In genomic region chr15:29039466-29040366, GRCh38 we compare ENCODE assay signal across 11 cellular contexts.
DNase-seq lines count a peak whose midpoint lies in the region; ATAC-seq and TF ChIP-seq lines count a peak whose summit lies in the region.
"Had no signal": no experiment of that assay in that cellular context is flagged by ENCODE, and none has a peak within 500 bp of the region (broad histone marks: within the 10 kb centered on the region; RNA-seq: fewer than 3 reads in every experiment).

No MANE protein-coding gene starts in this region.

- H3K9me3 Mint-ChIP-seq in activated CD4-positive, alpha-beta T cell treated with anti-CD3 and anti-CD28 coated beads for 36 hours (ENCODE audit: low read depth), result no peaks in the 10 kb centered on the region
- no peaks in the 10 kb centered on the region for H3K9me3 Mint-ChIP-seq in T-helper 2 cell treated with Interferon-gamma antibody and Interleukin-4, amounts not matched to agents 5 μg/mL and 100 μg/mL, for 36 hours
- H3K9me3 Mint-ChIP-seq in central memory CD8-positive, alpha-beta T cell, result no peaks in the 10 kb centered on the region
- H3K9me3 Mint-ChIP-seq in neural crest cell, result no peaks in the 10 kb centered on the region
- H3K9me3 Mint-ChIP-seq: CD4-positive, CD25-positive, alpha-beta regulatory T cell had no signal

- peak; percentile 88 for ATAC-seq in activated CD4-positive, alpha-beta T cell treated with anti-CD3 and anti-CD28 coated beads for 36 hours
- no peak for ATAC-seq in central memory CD8-positive, alpha-beta T cell (replicated peaks; ENCODE audit: extremely low read depth, poor library complexity, severe bottlenecking)
- ATAC-seq: left lung had no signal

- no peaks in the 10 kb centered on the region for H3K27me3 Mint-ChIP-seq in activated CD4-positive, alpha-beta T cell treated with anti-CD3 and anti-CD28 coated beads for 36 hours
- H3K27me3 Mint-ChIP-seq in T-helper 2 cell treated with Interferon-gamma antibody and Interleukin-4, amounts not matched to agents 5 μg/mL and 100 μg/mL, for 36 hours (ENCODE audit: low read depth), result no peaks in the 10 kb centered on the region
- no peaks in the 10 kb centered on the region for H3K27me3 Mint-ChIP-seq in central memory CD8-positive, alpha-beta T cell
- H3K27me3 Mint-ChIP-seq in neural crest cell (ENCODE audit: low read depth), result no peaks in the 10 kb centered on the region

- CTCF ChIA-PET in activated CD4-positive, alpha-beta T cell treated with anti-CD3 and anti-CD28 coated beads for 36 hours (lab: Charles Lee), result interaction anchor here (0.6 to 1.6 kb wide), 9 partner anchors 10 to 145 kb away, joined by 3 to 9 read pairs (median 4); no protein-coding TSS in a partner anchor

- DNase-seq in activated CD4-positive, alpha-beta T cell treated with anti-CD3 and anti-CD28 coated beads for 36 hours, result peak; percentile 54
- DNase-seq in activated CD4-positive, alpha-beta T cell treated with anti-CD3 and anti-CD28 coated beads, Interleukin-2, amount 50 U/mL, for 1 hour, result no peak
- DNase-seq in T-helper 2 cell treated with Interferon-gamma antibody and Interleukin-4, amounts not matched to agents 5 μg/mL and 100 μg/mL, for 36 hours (ENCODE audit: low spot score), result peak; percentile 15
- DNase-seq in central memory CD8-positive, alpha-beta T cell (ENCODE audit: low spot score in 2 of 2), result no peak
- DNase-seq in neural crest cell (ENCODE audit: low read depth, low spot score), result no peak
- DNase-seq in DMS79 (lab: John Stamatoyannopoulos, UW), result no peak
- no peak for DNase-seq in activated gamma-delta T cell (lab: John Stamatoyannopoulos, UW)
- no peak for DNase-seq in posterior vena cava (ENCODE audit: low spot score)
- DNase-seq: left lung, NCI-H2171 had no signal

- intact Hi-C loops in activated CD4-positive, alpha-beta T cell treated with anti-CD3 and anti-CD28 coated beads for 36 hours (cut with DNase I, micrococcal nuclease), result loop anchor here in 1 of 2 experiments (2.0 to 10.0 kb wide), 2 partner anchors 19 to 785 kb away; partner anchors contain the start of gene TJP1
- intact Hi-C loops in posterior vena cava (cut with DNase I), result no loop called here

- H3K27ac Mint-ChIP-seq in activated CD4-positive, alpha-beta T cell treated with anti-CD3 and anti-CD28 coated beads for 36 hours, result no peak overlapping the region
- H3K27ac Mint-ChIP-seq in T-helper 2 cell treated with Interferon-gamma antibody and Interleukin-4, amounts not matched to agents 5 μg/mL and 100 μg/mL, for 36 hours, result no peak overlapping the region
- H3K27ac Mint-ChIP-seq in central memory CD8-positive, alpha-beta T cell (ENCODE audit: low read depth), result peak overlapping the region; percentile 62
- peak overlapping the region; percentile 58 for H3K27ac Mint-ChIP-seq in neural crest cell (ENCODE audit: unreplicated experiment)

- peaks cover 63% of the 10 kb centered on the region for H3K4me1 Mint-ChIP-seq in activated CD4-positive, alpha-beta T cell treated with anti-CD3 and anti-CD28 coated beads for 36 hours
- H3K4me1 Mint-ChIP-seq in T-helper 2 cell treated with Interferon-gamma antibody and Interleukin-4, amounts not matched to agents 5 μg/mL and 100 μg/mL, for 36 hours (ENCODE audit: low read depth), result peaks cover 8% of the 10 kb centered on the region
- peaks cover 54% of the 10 kb centered on the region for H3K4me1 Mint-ChIP-seq in central memory CD8-positive, alpha-beta T cell
- H3K4me1 Mint-ChIP-seq in neural crest cell, result peaks cover 62% of the 10 kb centered on the region

- no peak for TF ChIP-seq CTCF in neural crest cell (conservative IDR thresholded peaks at IDR 0.05)

- H3K36me3 Mint-ChIP-seq in activated CD4-positive, alpha-beta T cell treated with anti-CD3 and anti-CD28 coated beads for 36 hours (ENCODE audit: low read depth), result no peaks in the 10 kb centered on the region
- no peaks in the 10 kb centered on the region for H3K36me3 Mint-ChIP-seq in T-helper 2 cell treated with Interferon-gamma antibody and Interleukin-4, amounts not matched to agents 5 μg/mL and 100 μg/mL, for 36 hours (ENCODE audit: low read depth)
- H3K36me3 Mint-ChIP-seq in central memory CD8-positive, alpha-beta T cell (ENCODE audit: insufficient read depth), result no peaks in the 10 kb centered on the region
- H3K36me3 Mint-ChIP-seq in neural crest cell (ENCODE audit: low read depth), result no peaks in the 10 kb centered on the region
- H3K36me3 Mint-ChIP-seq: CD4-positive, CD25-positive, alpha-beta regulatory T cell had no signal

- peak overlapping the region; percentile 5 for H3K4me3 Mint-ChIP-seq in activated CD4-positive, alpha-beta T cell treated with anti-CD3 and anti-CD28 coated beads for 36 hours
- no peak overlapping the region for H3K4me3 Mint-ChIP-seq in T-helper 2 cell treated with Interferon-gamma antibody and Interleukin-4, amounts not matched to agents 5 μg/mL and 100 μg/mL, for 36 hours
- H3K4me3 Mint-ChIP-seq in central memory CD8-positive, alpha-beta T cell, result peak overlapping the region; percentile 7
- no peak overlapping the region for H3K4me3 Mint-ChIP-seq in neural crest cell

- POLR2A ChIA-PET in activated CD4-positive, alpha-beta T cell treated with anti-CD3 and anti-CD28 coated beads for 36 hours (lab: Charles Lee), result interaction anchor here (0.7 kb wide), 1 partner anchor 11 kb away, joined by 3 read pairs; no protein-coding TSS in a partner anchor

Comparison
In these comparisons a context has a peak if more than half of its experiments do, and no peak if none do; other contexts are left out.
1. DNase-seq: peak in activated CD4-positive, alpha-beta T cell treated with anti-CD3 and anti-CD28 coated beads for 36 hours (single experiment) and T-helper 2 cell treated with Interferon-gamma antibody and Interleukin-4, amounts not matched to agents 5 μg/mL and 100 μg/mL, for 36 hours (single experiment); none in activated CD4-positive, alpha-beta T cell treated with anti-CD3 and anti-CD28 coated beads, Interleukin-2, amount 50 U/mL, for 1 hour (single experiment), central memory CD8-positive, alpha-beta T cell (0 of 2), neural crest cell (single experiment), DMS79 (single experiment), activated gamma-delta T cell (single experiment) and posterior vena cava (single experiment).
2. H3K27ac Mint-ChIP-seq: peak in central memory CD8-positive, alpha-beta T cell (single experiment) and neural crest cell (single experiment); none in activated CD4-positive, alpha-beta T cell treated with anti-CD3 and anti-CD28 coated beads for 36 hours (single experiment) and T-helper 2 cell treated with Interferon-gamma antibody and Interleukin-4, amounts not matched to agents 5 μg/mL and 100 μg/mL, for 36 hours (single experiment).
3. H3K4me3 Mint-ChIP-seq: peak in activated CD4-positive, alpha-beta T cell treated with anti-CD3 and anti-CD28 coated beads for 36 hours (single experiment) and central memory CD8-positive, alpha-beta T cell (single experiment); none in T-helper 2 cell treated with Interferon-gamma antibody and Interleukin-4, amounts not matched to agents 5 μg/mL and 100 μg/mL, for 36 hours (single experiment) and neural crest cell (single experiment).